In genomic region chr14:78863143-78863542, GRCh38 we compare ENCODE assay signal across 10 cellular contexts.
DNase-seq lines count a peak whose midpoint lies in the region; ATAC-seq and TF ChIP-seq lines count a peak whose summit lies in the region.
"Had no signal": no experiment of that assay in that cellular context is flagged by ENCODE, and none has a peak within 500 bp of the region (broad histone marks: within the 10 kb centered on the region; RNA-seq: fewer than 3 reads in every experiment).

No MANE protein-coding gene starts in this region.

- H3K23ac ChIP-seq in IMR-90 (ENCODE audit: low read depth, low read length): no peak overlapping the region

- H3K14ac ChIP-seq in IMR-90 (replicated peaks; ENCODE audit: low read depth, low read length): no peak overlapping the region

- TF ChIP-seq RAD21 in IMR-90 (IDR thresholded peaks at IDR 0.05; ENCODE audit: low read length): no peak

- CTCF ChIA-PET in IMR-90 (lab: Yijun Ruan, JAX): no interaction called here
- CTCF ChIA-PET in CD8-positive, alpha-beta T cell (lab: Charles Lee): no interaction called here

- TF ChIP-seq POLR2A in IMR-90 (IDR thresholded peaks at IDR 0.05; ENCODE audit: low read depth, low read length): no peak

- no peaks in the 10 kb centered on the region for H3K36me3 Mint-ChIP-seq in activated naive CD8-positive, alpha-beta T cell treated with anti-CD3 and anti-CD28 coated beads for 36 hours
- no peaks in the 10 kb centered on the region for H3K36me3 Mint-ChIP-seq in CD8-positive, alpha-beta T cell
- H3K36me3 Mint-ChIP-seq in CD14-positive monocyte: no peaks in the 10 kb centered on the region

- no peak overlapping the region for H3K4me3 Mint-ChIP-seq in activated naive CD8-positive, alpha-beta T cell treated with anti-CD3 and anti-CD28 coated beads for 36 hours
- H3K4me3 Mint-ChIP-seq in CD8-positive, alpha-beta T cell: no peak overlapping the region
- no peak overlapping the region for H3K4me3 Mint-ChIP-seq in CD14-positive monocyte

- H3K27me3 ChIP-seq in IMR-90 (ENCODE audit: control insufficient read depth, insufficient read depth, low read length) (no peaks in the 10 kb centered on the region), right atrium auricular region (no peaks in the 10 kb centered on the region)
- H3K27me3 ChIP-seq in CD8-positive, alpha-beta T cell (ENCODE audit: insufficient read depth, low read length): no peaks in the 10 kb centered on the region
- H3K27me3 ChIP-seq: upper lobe of left lung had no signal

- no peak overlapping the region for H3K9ac ChIP-seq in IMR-90 (ENCODE audit: low read depth, low read length)

- no peak overlapping the region for H2BK5ac ChIP-seq in IMR-90 (ENCODE audit: low read depth, low read length, poor library complexity, severe bottlenecking)

- no peaks in the 10 kb centered on the region for H3K36me3 ChIP-seq in IMR-90 (ENCODE audit: control insufficient read depth, insufficient read depth, low read length)
- H3K36me3 ChIP-seq in CD8-positive, alpha-beta T cell (ENCODE audit: insufficient read depth, low read length): no peaks in the 10 kb centered on the region
- no peaks in the 10 kb centered on the region for H3K36me3 ChIP-seq in right atrium auricular region
- H3K36me3 ChIP-seq: upper lobe of left lung had no signal

- TF ChIP-seq CTCF in IMR-90 (conservative IDR thresholded peaks at IDR 0.05; ENCODE audit: low read depth, low read length) (no peak), right atrium auricular region (IDR thresholded peaks at IDR 0.05) (no peak), CD14-positive monocyte (IDR thresholded peaks at IDR 0.05) (no peak)
- TF ChIP-seq CTCF in CD8-positive, alpha-beta T cell (IDR thresholded peaks at IDR 0.05): no peak

- DNase-seq in GM03348 (ENCODE audit: low spot score) (peak; percentile 11), IMR-90 (peak; percentile 43), left lobe of liver (ENCODE audit: low spot score) (no peak), left ventricle myocardium superior (no peak), right atrium auricular region (ENCODE audit: low spot score) (no peak), CD14-positive monocyte (ENCODE audit: low spot score) (no peak)
- DNase-seq in activated naive CD8-positive, alpha-beta T cell treated with anti-CD3 and anti-CD28 coated beads for 36 hours: peak; percentile 18
- DNase-seq in CD8-positive, alpha-beta T cell: no peak
- DNase-seq: T-helper 9 cell, upper lobe of left lung had no signal

- H2AFZ ChIP-seq in IMR-90 (replicated peaks; ENCODE audit: low read length, poor library complexity): no peak overlapping the region

- no peaks in the 10 kb centered on the region for H3K4me1 Mint-ChIP-seq in activated naive CD8-positive, alpha-beta T cell treated with anti-CD3 and anti-CD28 coated beads for 36 hours
- no peaks in the 10 kb centered on the region for H3K4me1 Mint-ChIP-seq in CD8-positive, alpha-beta T cell (ENCODE audit: low read depth)
- H3K4me1 Mint-ChIP-seq in CD14-positive monocyte: no peaks in the 10 kb centered on the region

- intact Hi-C loops in IMR-90 (cut with micrococcal nuclease): no loop called here
- intact Hi-C loops in left ventricle myocardium superior (cut with micrococcal nuclease): no loop called here
- intact Hi-C loops in CD8-positive, alpha-beta T cell (cut with DNase I, micrococcal nuclease): no loop called here
- intact Hi-C loops in CD14-positive monocyte (cut with micrococcal nuclease): no loop called here

- H3K79me1 ChIP-seq in IMR-90 (ENCODE audit: low read depth in 1 of 2, low read length in 2 of 2): no peaks in the 10 kb centered on the region

- H3K18ac ChIP-seq in IMR-90 (ENCODE audit: low read depth, low read length): no peak overlapping the region

- dilution Hi-C loops in IMR-90 (cut with HindIII; ENCODE audit: low sequenced_read_pairs, unreplicated experiment): no loop called here

- H4K5ac ChIP-seq in IMR-90 (ENCODE audit: low read depth, low read length): no peak overlapping the region

- H3K4me1 ChIP-seq in IMR-90 (ENCODE audit: control insufficient read depth, insufficient read depth, low read length) (no peaks in the 10 kb centered on the region), right atrium auricular region (no peaks in the 10 kb centered on the region)
- H3K4me1 ChIP-seq in CD8-positive, alpha-beta T cell (ENCODE audit: insufficient read depth, low read length): no peaks in the 10 kb centered on the region
- H3K4me1 ChIP-seq: upper lobe of left lung had no signal

- no peak overlapping the region for H2BK120ac ChIP-seq in IMR-90 (ENCODE audit: low read depth, low read length)

- peak; percentile 49 for ATAC-seq in IMR-90 (ENCODE audit: low read depth)
- ATAC-seq in left lobe of liver: peak; percentile 63
- no peak for ATAC-seq in left ventricle myocardium superior
- ATAC-seq in CD8-positive, alpha-beta T cell: no peak

- no peak overlapping the region for H2BK15ac ChIP-seq in IMR-90 (ENCODE audit: low read depth, low read length)

- H3K27ac ChIP-seq in IMR-90 (ENCODE audit: insufficient read depth, low read length) (no peak overlapping the region), right atrium auricular region (no peak overlapping the region)
- no peak overlapping the region for H3K27ac ChIP-seq in CD8-positive, alpha-beta T cell (ENCODE audit: low read depth, low read length)
- H3K27ac ChIP-seq: upper lobe of left lung had no signal

- H4K91ac ChIP-seq in IMR-90 (ENCODE audit: insufficient read depth, low read depth, low read length): no peak overlapping the region

- no peak overlapping the region for H2AK5ac ChIP-seq in IMR-90 (ENCODE audit: low read depth, low read length)

- H2AK9ac ChIP-seq in IMR-90 (replicated peaks; ENCODE audit: low read depth, low read length, poor library complexity): no peak overlapping the region

- no peak overlapping the region for H3K56ac ChIP-seq in IMR-90 (ENCODE audit: extremely low read depth, insufficient read depth, low read length)

- BruUV-seq in IMR-90 (replicated peaks; lab: Mats Ljungman, UMichigan): no TSS peak

- H3K9me3 ChIP-seq in IMR-90 (ENCODE audit: control insufficient read depth, insufficient read depth, low read length) (no peaks in the 10 kb centered on the region), right atrium auricular region (no peaks in the 10 kb centered on the region)
- no peaks in the 10 kb centered on the region for H3K9me3 ChIP-seq in CD8-positive, alpha-beta T cell (ENCODE audit: low read length)
- H3K9me3 ChIP-seq: upper lobe of left lung had no signal

- no peak overlapping the region for H3K4ac ChIP-seq in IMR-90 (ENCODE audit: low read depth, low read length)

- H4K8ac ChIP-seq in IMR-90 (ENCODE audit: low read depth in 2 of 2, low read length in 2 of 2): no peak overlapping the region

- in situ Hi-C loops in IMR-90 (cut with MboI; ENCODE audit: low sequenced_read_pairs): no loop called here

- H2BK20ac ChIP-seq in IMR-90 (ENCODE audit: low read depth, low read length): no peak overlapping the region

- POLR2A ChIA-PET in IMR-90 (lab: Charles Lee; ENCODE audit: unreplicated experiment): no interaction called here
- POLR2A ChIA-PET in CD8-positive, alpha-beta T cell (lab: Charles Lee): no interaction called here

- WGBS in IMR-90 (ENCODE audit: extremely low coverage in 2 of 2, insufficient read length in 1 of 2), 2 experiments: 0% methylated on average over 1 of the region's 4 CpGs; no CpG with 5 or more reads in 1 of the 2 experiments

- no peak overlapping the region for H3K4me3 ChIP-seq in IMR-90 (ENCODE audit: insufficient read depth, low read depth, low read length)
- H3K4me3 ChIP-seq in CD8-positive, alpha-beta T cell (ENCODE audit: low read depth, low read length): no peak overlapping the region
- H3K4me3 ChIP-seq in right atrium auricular region: no peak overlapping the region
- H3K4me3 ChIP-seq: upper lobe of left lung had no signal

- H3K27ac Mint-ChIP-seq in activated naive CD8-positive, alpha-beta T cell treated with anti-CD3 and anti-CD28 coated beads for 36 hours: no peak overlapping the region
- no peak overlapping the region for H3K27ac Mint-ChIP-seq in CD8-positive, alpha-beta T cell
- no peak overlapping the region for H3K27ac Mint-ChIP-seq in CD14-positive monocyte

- H4K20me1 ChIP-seq in IMR-90 (ENCODE audit: insufficient read depth, low read length): no peaks in the 10 kb centered on the region

- peaks cover 7% of the 10 kb centered on the region for H3K9me3 Mint-ChIP-seq in activated naive CD8-positive, alpha-beta T cell treated with anti-CD3 and anti-CD28 coated beads for 36 hours
- no peaks in the 10 kb centered on the region for H3K9me3 Mint-ChIP-seq in CD8-positive, alpha-beta T cell
- peaks cover 0 to 1% (median 0%) of the 10 kb centered on the region in 7 donors for H3K9me3 Mint-ChIP-seq in CD14-positive monocyte

- no peaks in the 10 kb centered on the region for H3K27me3 Mint-ChIP-seq in activated naive CD8-positive, alpha-beta T cell treated with anti-CD3 and anti-CD28 coated beads for 36 hours
- H3K27me3 Mint-ChIP-seq in CD8-positive, alpha-beta T cell (ENCODE audit: low read depth): no peaks in the 10 kb centered on the region
- no peaks in the 10 kb centered on the region for H3K27me3 Mint-ChIP-seq in CD14-positive monocyte (ENCODE audit: low read depth in 3 of 3)

- no peak overlapping the region for H3K4me2 ChIP-seq in IMR-90 (ENCODE audit: low read depth, low read length)

- no peaks in the 10 kb centered on the region for H3K9me1 ChIP-seq in IMR-90 (ENCODE audit: insufficient read depth, low read length)

TF ChIP-seq in IMR-90, 13 proteins besides CTCF, POLR2A, EP300 and RAD21:
- TF ChIP-seq ELK1 (IDR thresholded peaks at IDR 0.05; ENCODE audit: borderline replicate concordance, low read depth, low read length) (no peak), BHLHE40 (IDR thresholded peaks at IDR 0.05; ENCODE audit: low read depth, low read length) (peak; percentile 25; the same call in 1 of the 2 replicates), RFX5 (IDR thresholded peaks at IDR 0.05; ENCODE audit: low read depth, low read length) (no peak), RCOR1 (IDR thresholded peaks at IDR 0.05; ENCODE audit: insufficient replicate concordance, low read length) (no peak), FOS (IDR thresholded peaks at IDR 0.05; ENCODE audit: low read depth, low read length) (no peak)

Comparison
In these comparisons a context has a peak if more than half of its experiments do, and no peak if none do; other contexts are left out.
1. DNase-seq: peak in GM03348 (single experiment), IMR-90 (single experiment) and activated naive CD8-positive, alpha-beta T cell treated with anti-CD3 and anti-CD28 coated beads for 36 hours (single experiment); none in left lobe of liver (single experiment), left ventricle myocardium superior (single experiment), CD8-positive, alpha-beta T cell (0 of 7), right atrium auricular region (single experiment) and CD14-positive monocyte (single experiment).
2. ATAC-seq: peak in IMR-90 (single experiment) and left lobe of liver (single experiment); none in left ventricle myocardium superior (single experiment) and CD8-positive, alpha-beta T cell (single experiment).